30 cellular contexts compared by ENCODE assay signal in the genomic region with DNA sequence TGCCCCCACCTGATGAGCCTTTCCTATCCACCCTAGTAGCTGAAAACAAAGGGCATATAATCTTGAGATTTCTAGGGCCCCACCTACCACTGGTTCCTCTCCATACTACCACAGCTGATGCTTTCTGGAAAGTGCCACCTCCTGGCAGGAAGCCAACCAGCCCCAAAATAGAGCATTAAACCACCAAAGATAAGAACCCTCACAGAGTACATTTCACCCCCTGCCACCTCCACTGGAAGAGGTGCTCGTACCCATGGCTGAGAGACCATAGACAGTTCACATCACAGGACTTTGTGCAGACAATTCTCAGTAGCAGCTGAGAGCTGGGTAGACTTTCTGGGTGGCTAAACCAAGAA.
"Had no signal": no experiment of that assay in that cellular context is flagged by ENCODE, and none has a peak within 500 bp of the region (broad histone marks: within the 10 kb centered on the region; RNA-seq: fewer than 3 reads in every experiment).

No MANE protein-coding gene starts in this region.

- H3K4me2 ChIP-seq: PC-9 had no signal

- H3K9me3 Mint-ChIP-seq: activated CD4-positive, alpha-beta T cell treated with anti-CD3 and anti-CD28 coated beads, Interleukin-2, amount 10 ng/mL, durations not matched to agents 7 days and 5 days; activated T-helper 2 cell treated with anti-CD3 and anti-CD28 coated beads, Interferon-gamma antibody, Interleukin-2, Interleukin-4, amounts not matched to agents 10 μg/mL and 5 μg/mL and 100 μg/mL, durations not matched to agents 14 hours and 24 hours and 36 hours had no signal

- H3K27me3 ChIP-seq: adrenal gland, body of pancreas, MG63 had no signal

- H3K4me3 Mint-ChIP-seq: activated CD4-positive, alpha-beta T cell treated with anti-CD3 and anti-CD28 coated beads for 36 hours; activated CD4-positive, alpha-beta T cell treated with anti-CD3 and anti-CD28 coated beads, Interleukin-2, amount 10 ng/mL, durations not matched to agents 7 days and 5 days; activated CD8-positive, alpha-beta T cell treated with anti-CD3 and anti-CD28 coated beads, Interleukin-2, amount 10 ng/mL, durations not matched to agents 7 days and 5 days; activated naive CD4-positive, alpha-beta T cell treated with anti-CD3 and anti-CD28 coated beads for 36 hours; activated T-cell treated with anti-CD3 and anti-CD28 coated beads, Interleukin-2, amount 50 U/mL, for 24 hours had no signal

- H3K4me1 Mint-ChIP-seq: activated CD4-positive, alpha-beta T cell treated with anti-CD3 and anti-CD28 coated beads for 36 hours; activated CD4-positive, alpha-beta T cell treated with anti-CD3 and anti-CD28 coated beads, Interleukin-2, amount 10 ng/mL, durations not matched to agents 7 days and 5 days had no signal

- H3K36me3 Mint-ChIP-seq: activated naive CD4-positive, alpha-beta T cell treated with anti-CD3 and anti-CD28 coated beads, Interleukin-2, amount 50 U/mL, for 72 hours had no signal

- ATAC-seq: activated CD4-positive, alpha-beta T cell treated with anti-CD3 and anti-CD28 coated beads for 36 hours; activated CD4-positive, CD25-positive, alpha-beta regulatory T cell treated with anti-CD3 and anti-CD28 coated beads, Interleukin-2, amount 50 U/mL, for 24 hours; activated CD8-positive, alpha-beta T cell treated with anti-CD3 and anti-CD28 coated beads, Interleukin-2, amount 10 ng/mL, durations not matched to agents 7 days and 5 days; activated naive CD4-positive, alpha-beta T cell treated with anti-CD3 and anti-CD28 coated beads, Interleukin-2, amount 50 U/mL, for 72 hours; body of pancreas had no signal

- DNase-seq: activated CD4-positive, alpha-beta T cell treated with anti-CD3 and anti-CD28 coated beads for 36 hours; activated CD4-positive, alpha-beta T cell treated with anti-CD3 and anti-CD28 coated beads, Interleukin-2, amount 10 ng/mL, durations not matched to agents 7 days and 5 days; activated CD4-positive, alpha-beta T cell treated with anti-CD3 and anti-CD28 coated beads, Interleukin-2, amount 50 U/mL, for 48 hours; activated CD8-positive, alpha-beta T cell treated with anti-CD3 and anti-CD28 coated beads, Interleukin-2, amount 10 ng/mL, durations not matched to agents 7 days and 5 days; activated gamma-delta T cell treated with Interleukin-2 at 50 U/mL for 16 hours; activated naive CD4-positive, alpha-beta T cell treated with anti-CD3 and anti-CD28 coated beads for 36 hours; activated T-cell treated with anti-CD3 and anti-CD28 coated beads, Interleukin-2, amount 50 U/mL, for 24 hours; adrenal gland; body of pancreas; Kasumi-1; KBM-7; MG63; MV-4-11; NCI-H1092; NCI-H1417; NCI-H187 treated with DMSO at 0.1 percent for 48 hours; NCI-H2081; NCI-H226; NCI-H446 treated with DMSO at 0.1 percent for 48 hours; NCI-H524; NCI-H69; NK-92 treated with Interleukin-12 subunit alpha and Interleukin-12 subunit beta, amount 100 ng/mL, for 24 hours; PC-9; Right ventricle myocardium superior; SW 1271; T1000 had no signal

- H3K36me3 ChIP-seq: adrenal gland, breast epithelium, MG63 had no signal

- H3K4me1 ChIP-seq: adrenal gland, body of pancreas, breast epithelium had no signal

- H3K27ac ChIP-seq: adrenal gland, body of pancreas, breast epithelium had no signal

- H3K27ac Mint-ChIP-seq: activated CD4-positive, alpha-beta T cell treated with anti-CD3 and anti-CD28 coated beads for 36 hours; activated CD4-positive, alpha-beta T cell treated with anti-CD3 and anti-CD28 coated beads, Interleukin-2, amount 10 ng/mL, durations not matched to agents 7 days and 5 days; activated CD8-positive, alpha-beta T cell treated with anti-CD3 and anti-CD28 coated beads, Interleukin-2, amount 10 ng/mL, durations not matched to agents 7 days and 5 days; activated naive CD4-positive, alpha-beta T cell treated with anti-CD3 and anti-CD28 coated beads, Interleukin-2, amount 50 U/mL, for 72 hours; activated T-cell treated with anti-CD3 and anti-CD28 coated beads, Interleukin-2, amount 50 U/mL, for 24 hours; activated T-helper 2 cell treated with anti-CD3 and anti-CD28 coated beads, Interferon-gamma antibody, Interleukin-2, Interleukin-4, amounts not matched to agents 10 μg/mL and 5 μg/mL and 100 μg/mL, durations not matched to agents 14 hours and 24 hours and 36 hours had no signal

- H3K9me3 ChIP-seq: adrenal gland, body of pancreas, MG63 had no signal

- H3K4me3 ChIP-seq: adrenal gland, body of pancreas, breast epithelium, MG63, PC-9 had no signal
